In genomic region chr7:55593515-55594318, GRCh38 we compare ENCODE assay signal across 8 cellular contexts. TPM values are rescaled to one million over a fixed set of nuclear protein-coding genes. Genes with fewer than 3 reads are reported as not detected.
A peak's percentile ranks its signal among the peaks of the same experiment; 100 is the strongest.
DNase-seq lines count a peak whose midpoint lies in the region; ATAC-seq and TF ChIP-seq lines count a peak whose summit lies in the region.

No MANE protein-coding gene starts in this region.

- TF ChIP-seq CTCF in gastroesophageal sphincter (IDR thresholded peaks at IDR 0.05) (peak in 3 of 4 experiments; percentile 41 to 80 (median 49)), psoas muscle (IDR thresholded peaks at IDR 0.05) (peak; percentile 68)

- no peaks in the 10 kb centered on the region for H3K36me3 ChIP-seq in gastroesophageal sphincter
- no peaks in the 10 kb centered on the region for H3K36me3 ChIP-seq in psoas muscle (ENCODE audit: insufficient read depth in 1 of 2, low read depth in 1 of 2)

- H3K4me3 ChIP-seq in gastroesophageal sphincter: no peak overlapping the region
- no peak overlapping the region for H3K4me3 ChIP-seq in psoas muscle

- TF ChIP-seq EP300 in gastroesophageal sphincter (IDR thresholded peaks at IDR 0.05): no peak

- peak; percentile 29 for DNase-seq in SIG-M5 treated with dmso at 0.1 percent for 504 hours (lab: John Stamatoyannopoulos, UW; ENCODE audit: unreplicated experiment)
- no peak for DNase-seq in SIG-M5 (lab: John Stamatoyannopoulos, UW)
- DNase-seq in activated T-cell treated with anti-CD3 and anti-CD28 coated beads, Interleukin-2, amount 50 U/mL, for 48 hours: peak; percentile 85 to 86
- DNase-seq in psoas muscle: peak; percentile 62 to 79

- H3K27me3 ChIP-seq in gastroesophageal sphincter (peaks cover 21% of the 10 kb centered on the region), psoas muscle (ENCODE audit: insufficient read depth in 3 of 3, low read length in 2 of 3) (no peaks in the 10 kb centered on the region)

- WGBS in gastroesophageal sphincter (ENCODE audit: low coverage in 1 of 2), 2 donors: no CpG with 5 or more reads among the region's 14 CpGs
- WGBS in psoas muscle, 3 donors: 55 to 60% (median 56%) methylated on average over 14 of the region's 14 CpGs

- H3K4me1 ChIP-seq in gastroesophageal sphincter (peaks cover 0 to 10% (median 0%) of the 10 kb centered on the region in 3 donors), psoas muscle (peaks cover 4% of the 10 kb centered on the region)

- intact Hi-C loops in psoas muscle (cut with DNase I): loop anchor here (5.0 to 10.0 kb wide), 3 partner anchors 46 to 309 kb away; no protein-coding TSS in a partner anchor

- H3K9me3 ChIP-seq in gastroesophageal sphincter (no peaks in the 10 kb centered on the region), psoas muscle (no peaks in the 10 kb centered on the region)

- H3K27ac ChIP-seq in gastroesophageal sphincter: no peak overlapping the region
- no peak overlapping the region for H3K27ac ChIP-seq in psoas muscle

- ATAC-seq in HG03432 (IDR thresholded peaks at IDR 0.05; ENCODE audit: unreplicated experiment): peak; percentile 64
- ATAC-seq in gastroesophageal sphincter: peak; percentile 56
- peak; percentile 65 to 85 (median 82) for ATAC-seq in psoas muscle
- no peak for ATAC-seq in GM18870 (IDR thresholded peaks at IDR 0.05; ENCODE audit: unreplicated experiment)

- no peak for TF ChIP-seq POLR2A in gastroesophageal sphincter (IDR thresholded peaks at IDR 0.05)

TF ChIP-seq in PFSK-1, 5 proteins besides CTCF, POLR2A, EP300 and RAD21:
- TF ChIP-seq FOXP2 (optimal IDR thresholded peaks at IDR 0.05; ENCODE audit: borderline replicate concordance, extremely low read depth, extremely low read length, insufficient read depth) (peak; percentile 10), POLR2AphosphoS5 (IDR thresholded peaks at IDR 0.05; ENCODE audit: low read depth, low read length) (no peak), REST (IDR thresholded peaks at IDR 0.05; ENCODE audit: insufficient read depth in 1 of 2, low read depth in 2 of 2, low read length in 2 of 2) (no peak), SIN3A (IDR thresholded peaks at IDR 0.05; ENCODE audit: borderline replicate concordance, insufficient read depth, low read length) (no peak)

RNA-seq across cellular contexts. Expression of gene VOPP1, which starts 21.4 kb away (rescaled TPM):
- 22.3 TPM for polyA plus RNA-seq in PFSK-1 (2012; ENCODE audit: insufficient read length, low read depth)
- total RNA-seq in gastroesophageal sphincter: 10 to 100 TPM; 20.5 to 51.6 (median 33.4) TPM
- 10 to 100 TPM; 21.6 to 31.9 (median 30.5) TPM for total RNA-seq in psoas muscle
- polyA plus RNA-seq in psoas muscle: 10 to 100 TPM; 16.3 to 45.7 (median 19.5) TPM
